ENCODE assay signal across 7 cellular contexts in genomic region chr16:85514601-85515318, GRCh38.
DNase-seq lines count a peak whose midpoint lies in the region; ATAC-seq and TF ChIP-seq lines count a peak whose summit lies in the region.

No MANE protein-coding gene starts in this region.

- H4K20me1 ChIP-seq in mammary epithelial cell (ENCODE audit: insufficient read depth, low read length), result no peaks in the 10 kb centered on the region
- H4K20me1 ChIP-seq in Karpas-422 (ENCODE audit: insufficient read depth, low read depth, low read length), result no peaks in the 10 kb centered on the region

- H3K4me1 ChIP-seq in mammary epithelial cell (ENCODE audit: insufficient read depth, low read length) (peaks cover 21% of the 10 kb centered on the region), liver (ENCODE audit: control insufficient read depth in 4 of 4, insufficient read depth in 4 of 4, low read length in 3 of 4) (peaks cover 0 to 30% (median 14%) of the 10 kb centered on the region in 4 donors), Karpas-422 (ENCODE audit: low read length) (no peaks in the 10 kb centered on the region)

- H3K27me3 Mint-ChIP-seq in type B pancreatic cell, result no peaks in the 10 kb centered on the region

- no peaks in the 10 kb centered on the region for H3K9me3 Mint-ChIP-seq in type B pancreatic cell

- in situ Hi-C loops in mammary epithelial cell (cut with MboI; ENCODE audit: low sequenced_read_pairs in 2 of 2), result no loop called here

- peaks cover 28% of the 10 kb centered on the region for H3K4me1 Mint-ChIP-seq in type B pancreatic cell (ENCODE audit: unreplicated experiment)

- ATAC-seq in GM21529 (IDR thresholded peaks at IDR 0.05; ENCODE audit: unreplicated experiment) (no peak), GM18873 (IDR thresholded peaks at IDR 0.05; ENCODE audit: low FRiP score, unreplicated experiment) (no peak)

- peak in 1 of 2 donors; percentile 18 for TF ChIP-seq CTCF in mammary epithelial cell (conservative IDR thresholded peaks at IDR 0.05 in 1 of 2, IDR thresholded peaks at IDR 0.05 in 1 of 2; ENCODE audit: extremely low read depth in 1 of 2, insufficient read depth in 1 of 2, low read depth in 1 of 2, low read length in 2 of 2)
- no peak for TF ChIP-seq CTCF in liver (IDR thresholded peaks at IDR 0.05; ENCODE audit: low read depth, low read length, missing input control)
- no peak for TF ChIP-seq CTCF in type B pancreatic cell (conservative IDR thresholded peaks at IDR 0.05)

- CTCF ChIA-PET in mammary epithelial cell (lab: Charles Lee; ENCODE audit: low non-redundant PET), result no interaction called here

- dilution Hi-C loops in mammary epithelial cell (cut with HindIII; ENCODE audit: low sequenced_read_pairs), result no loop called here

- H2AFZ ChIP-seq in mammary epithelial cell (ENCODE audit: low read depth, low read length), result peak overlapping the region; percentile 71
- no peak overlapping the region for H2AFZ ChIP-seq in Karpas-422 (ENCODE audit: low read length)

- TF ChIP-seq RAD21 in liver (IDR thresholded peaks at IDR 0.05), result peak; percentile 42 to 66

- peaks cover 9% of the 10 kb centered on the region for H3K36me3 Mint-ChIP-seq in type B pancreatic cell

- H3K27ac ChIP-seq in mammary epithelial cell (ENCODE audit: insufficient read depth, low read depth, low read length) (peak overlapping the region; percentile 56), liver (ENCODE audit: low read depth in 1 of 2, low read length in 2 of 2) (peak overlapping the region; percentile 96 to 98), Karpas-422 (ENCODE audit: low read length) (no peak overlapping the region)

- H3K27me3 ChIP-seq in mammary epithelial cell (ENCODE audit: insufficient read depth, low read length) (no peaks in the 10 kb centered on the region), liver (ENCODE audit: control insufficient read depth in 4 of 4, insufficient read depth in 4 of 4, low read length in 3 of 4) (no peaks in the 10 kb centered on the region), Karpas-422 (ENCODE audit: low read length) (no peaks in the 10 kb centered on the region)

- H3K79me2 ChIP-seq in mammary epithelial cell (ENCODE audit: insufficient read depth, low read length) (no peaks in the 10 kb centered on the region), Karpas-422 (ENCODE audit: low read length) (no peaks in the 10 kb centered on the region)

- intact Hi-C loops in mammary epithelial cell (cut with micrococcal nuclease), result loop anchor here (1.0 to 2.0 kb wide), 2 partner anchors 10 to 40 kb away; no protein-coding TSS in a partner anchor

- WGBS in mammary epithelial cell (ENCODE audit: low coverage, missing lambda C conversion rate), result 0% methylated on average over 5 of the region's 18 CpGs
- WGBS in liver, result 26% methylated on average over 18 of the region's 18 CpGs

- H3K4me2 ChIP-seq in mammary epithelial cell (ENCODE audit: insufficient read depth, low read depth, low read length) (peak overlapping the region; percentile 73), Karpas-422 (ENCODE audit: low read depth, low read length, poor library complexity, severe bottlenecking) (no peak overlapping the region)

- BruUV-seq in mammary epithelial cell (replicated peaks; lab: Mats Ljungman, UMichigan), result no TSS peak

- H3K9me3 ChIP-seq in mammary epithelial cell (replicated peaks; ENCODE audit: insufficient read depth, low read length) (no peaks in the 10 kb centered on the region), liver (ENCODE audit: control insufficient read depth in 4 of 4, low read length in 3 of 4) (no peaks in the 10 kb centered on the region), Karpas-422 (ENCODE audit: low read length) (no peaks in the 10 kb centered on the region)

- H3K4me3 Mint-ChIP-seq in type B pancreatic cell, result peak overlapping the region; percentile 51

- DNase-seq in HuH-7.5 (ENCODE audit: low spot score) (peak; percentile 99), mammary epithelial cell (peak; percentile 85), type B pancreatic cell (ENCODE audit: extremely low spot score, unreplicated experiment) (no peak), Karpas-422 (no peak)

- no peaks in the 10 kb centered on the region for H3K36me3 ChIP-seq in mammary epithelial cell (ENCODE audit: insufficient read depth, low read length)
- H3K36me3 ChIP-seq in liver (ENCODE audit: control insufficient read depth in 4 of 4, insufficient read depth in 3 of 4, low read depth in 1 of 4, low read length in 3 of 4), result no peaks in the 10 kb centered on the region
- H3K36me3 ChIP-seq in Karpas-422 (ENCODE audit: insufficient read depth, low read length), result no peaks in the 10 kb centered on the region

- peak overlapping the region; percentile 79 for H3K27ac Mint-ChIP-seq in type B pancreatic cell

- H3K9ac ChIP-seq in mammary epithelial cell (ENCODE audit: insufficient read depth, low read length) (no peak overlapping the region), liver (ENCODE audit: low read depth in 1 of 2, low read length in 2 of 2) (peak overlapping the region; percentile 1 to 74), Karpas-422 (ENCODE audit: low read length) (no peak overlapping the region)

- H3K4me3 ChIP-seq in mammary epithelial cell (replicated peaks in 1 of 3; ENCODE audit: insufficient read depth in 1 of 3, low read depth in 2 of 3, low read length in 3 of 3) (no peak overlapping the region), liver (ENCODE audit: low read depth in 1 of 3, low read length in 3 of 3) (peak overlapping the region in 1 of 3 donors; percentile 42), Karpas-422 (ENCODE audit: low read length) (no peak overlapping the region)

- no peaks in the 10 kb centered on the region for H3K9me2 ChIP-seq in Karpas-422 (replicated peaks; ENCODE audit: insufficient read depth, low read length)

TF ChIP-seq in liver, 16 proteins besides CTCF, POLR2A, EP300 and RAD21:
- TF ChIP-seq JUND (IDR thresholded peaks at IDR 0.05) (peak; percentile 98 to 99), TAF1 (conservative IDR thresholded peaks at IDR 0.05) (no peak), NR2F2 (IDR thresholded peaks at IDR 0.05) (peak; percentile 66), FOXA1 (IDR thresholded peaks at IDR 0.05) (peak; percentile 36), RXRA (IDR thresholded peaks at IDR 0.05) (peak; percentile 94 to 96), SP1 (IDR thresholded peaks at IDR 0.05) (peak; percentile 98), MAX (IDR thresholded peaks at IDR 0.05) (no peak), HNF4G (IDR thresholded peaks at IDR 0.05) (peak; percentile 49), GABPA (IDR thresholded peaks at IDR 0.05 in 1 of 2, conservative IDR thresholded peaks at IDR 0.05 in 1 of 2) (peak in 1 of 2 donors; percentile 38), ATF3 (IDR thresholded peaks at IDR 0.05) (peak; percentile 93), REST (IDR thresholded peaks at IDR 0.05) (peak; percentile 51), EGR1 (IDR thresholded peaks at IDR 0.05; ENCODE audit: low read depth in 2 of 2) (peak; percentile 86 to 94), YY1 (IDR thresholded peaks at IDR 0.05) (peak; percentile 67), HNF4A (conservative IDR thresholded peaks at IDR 0.05) (peak; percentile 79 to 87), FOXA2 (IDR thresholded peaks at IDR 0.05) (peak; percentile 46), ZBTB33 (IDR thresholded peaks at IDR 0.05) (no peak)

Comparison
In these comparisons a context has a peak if more than half of its experiments do, and no peak if none do; other contexts are left out.
1. DNase-seq: peak in HuH-7.5 (single experiment) and mammary epithelial cell (single experiment); none in type B pancreatic cell (single experiment) and Karpas-422 (single experiment).
2. H3K9ac ChIP-seq: peak in liver (2 of 2); none in mammary epithelial cell (single experiment) and Karpas-422 (single experiment).